In genomic region chr2:132037527-132038178, GRCh38 we compare ENCODE assay signal across 8 cellular contexts.
DNase-seq lines count a peak whose midpoint lies in the region; ATAC-seq lines count a peak whose summit lies in the region.

No MANE protein-coding gene starts in this region.

- H3K4me1 ChIP-seq in right cardiac atrium (ENCODE audit: control insufficient read depth, insufficient read depth, low read length) = peaks cover 1% of the 10 kb centered on the region

- intact Hi-C loops in right cardiac atrium (cut with DNase I) = no loop called here

- ATAC-seq in right cardiac atrium (no peak), GM21576 (IDR thresholded peaks at IDR 0.05; ENCODE audit: unreplicated experiment) (no peak), GM19467 (IDR thresholded peaks at IDR 0.05; ENCODE audit: unreplicated experiment) (no peak)

- peak; percentile 59 for DNase-seq in NCI-H82 (lab: John Stamatoyannopoulos, UW)
- no peak for DNase-seq in NCI-H82 treated with DMSO at 0.1 percent for 48 hours (lab: John Stamatoyannopoulos, UW; ENCODE audit: unreplicated experiment)
- DNase-seq in SK-MEL-5 (ENCODE audit: low read depth, low spot score) = peak; percentile 24
- peak; percentile 10 to 52 (median 41) for DNase-seq in right cardiac atrium
- no peak for DNase-seq in SKM-1 treated with dmso at 0.1 percent for 144 hours (lab: John Stamatoyannopoulos, UW; ENCODE audit: unreplicated experiment)

- H3K4me3 ChIP-seq in right cardiac atrium (ENCODE audit: low read length) (peak overlapping the region; percentile 45), skin epidermis (peak overlapping the region; percentile 4 to 45 (median 25))

- H3K27me3 ChIP-seq in right cardiac atrium (ENCODE audit: control insufficient read depth, insufficient read depth) = no peaks in the 10 kb centered on the region

- H3K27ac ChIP-seq in right cardiac atrium (ENCODE audit: low read length) = no peak overlapping the region
- no peak overlapping the region for H3K27ac ChIP-seq in skin epidermis

- 4% methylated on average over 53 of the region's 53 CpGs for WGBS in right cardiac atrium

- in situ Hi-C loops in SK-MEL-5 (cut with HindIII; ENCODE audit: low pct_unique_long_range_greater_than_20kb, low sequenced_read_pairs) = no loop called here

- no peaks in the 10 kb centered on the region for H3K9me3 ChIP-seq in right cardiac atrium (ENCODE audit: control insufficient read depth, low read length)

Comparison
In these comparisons a context has a peak if more than half of its experiments do, and no peak if none do; other contexts are left out.
1. DNase-seq: peak in NCI-H82 (single experiment), SK-MEL-5 (single experiment) and right cardiac atrium (3 of 3); none in NCI-H82 treated with DMSO at 0.1 percent for 48 hours (single experiment) and SKM-1 treated with dmso at 0.1 percent for 144 hours (single experiment).